7 cellular contexts compared by ENCODE assay signal in genomic region chr2:113755690-113756063, GRCh38. TPM values are rescaled to one million over a fixed set of nuclear protein-coding genes. Genes with fewer than 3 reads are reported as not detected.
DNase-seq lines count a peak whose midpoint lies in the region.

No MANE protein-coding gene starts in this region.

- peaks cover 17% of the 10 kb centered on the region for H3K4me1 ChIP-seq in Karpas-422 (ENCODE audit: low read length)
- peaks cover 12% of the 10 kb centered on the region for H3K4me1 ChIP-seq in stomach smooth muscle (ENCODE audit: control insufficient read depth, insufficient read depth, low read length)

- peak; percentile 8 for DNase-seq in GM03348 (ENCODE audit: low spot score)
- peak; percentile 56 for DNase-seq in Karpas-422
- peak; percentile 47 for DNase-seq in islet precursor cell
- no peak for DNase-seq in hepatic stellate cell (ENCODE audit: low spot score)
- DNase-seq in NCI-H524 treated with DMSO at 0.1 percent for 48 hours (lab: John Stamatoyannopoulos, UW) = no peak

- H3K79me2 ChIP-seq in Karpas-422 (ENCODE audit: low read length) = peaks cover 55% of the 10 kb centered on the region

- H3K36me3 ChIP-seq in Karpas-422 (ENCODE audit: insufficient read depth, low read length) (peaks cover 28% of the 10 kb centered on the region), stomach smooth muscle (ENCODE audit: control insufficient read depth in 2 of 2, insufficient read depth in 2 of 2, low read length in 2 of 2) (peaks cover 4 to 5% of the 10 kb centered on the region in 2 donors)

- H3K9ac ChIP-seq in Karpas-422 (ENCODE audit: low read length) (peak overlapping the region; percentile 99), stomach smooth muscle (ENCODE audit: low read length in 2 of 2) (peak overlapping the region; percentile 90 to 95)

- H2AFZ ChIP-seq in Karpas-422 (ENCODE audit: low read length) = peak overlapping the region; percentile 51; the same call in 1 of the 2 replicates

- H3K4me3 ChIP-seq in Karpas-422 (ENCODE audit: low read length) (peak overlapping the region; percentile 98), stomach smooth muscle (ENCODE audit: low read length in 2 of 2) (peak overlapping the region; percentile 91 to 93)

- H3K27ac ChIP-seq in Karpas-422 (ENCODE audit: low read length) = peak overlapping the region; percentile 89
- peak overlapping the region; percentile 88 for H3K27ac ChIP-seq in angular gyrus (ENCODE audit: low read depth, low read length)
- peak overlapping the region; percentile 88 for H3K27ac ChIP-seq in stomach smooth muscle (ENCODE audit: low read length)

- 0 out of 2 replicates have a peak, but pooled peaks cover 5% of the 10 kb centered on the region for H4K20me1 ChIP-seq in Karpas-422 (ENCODE audit: insufficient read depth, low read depth, low read length)

- H3K9me3 ChIP-seq in Karpas-422 (ENCODE audit: low read length) = no peaks in the 10 kb centered on the region
- no peaks in the 10 kb centered on the region for H3K9me3 ChIP-seq in stomach smooth muscle (ENCODE audit: control insufficient read depth in 2 of 2, low read length in 2 of 2)

- no peaks in the 10 kb centered on the region for H3K9me2 ChIP-seq in Karpas-422 (replicated peaks; ENCODE audit: insufficient read depth, low read length)

- no peaks in the 10 kb centered on the region for H3K27me3 ChIP-seq in Karpas-422 (ENCODE audit: low read length)
- no peaks in the 10 kb centered on the region for H3K27me3 ChIP-seq in stomach smooth muscle (ENCODE audit: control insufficient read depth in 1 of 2, insufficient read depth in 2 of 2, low read length in 2 of 2)

- peak overlapping the region; percentile 75 for H3K4me2 ChIP-seq in Karpas-422 (ENCODE audit: low read depth, low read length, poor library complexity, severe bottlenecking)

RNA-seq across cellular contexts. Expression of gene SLC35F5, which starts 0.8 kb away (rescaled TPM):
- 66.0 and 160 TPM in 2 replicates for total RNA-seq in Karpas-422 (2014; rRNA removed; shearing (Covaris generic); ENCODE audit: low replicate concordance)

Comparison
In these comparisons a context has a peak if more than half of its experiments do, and no peak if none do; other contexts are left out.
1. DNase-seq: peak in GM03348 (single experiment), Karpas-422 (single experiment) and islet precursor cell (single experiment); none in hepatic stellate cell (single experiment) and NCI-H524 treated with DMSO at 0.1 percent for 48 hours (single experiment).
2. Peak in every context shown above with its lines, with median percentiles within 50 percentile points of each other: H3K27ac ChIP-seq.